In the genomic region with DNA sequence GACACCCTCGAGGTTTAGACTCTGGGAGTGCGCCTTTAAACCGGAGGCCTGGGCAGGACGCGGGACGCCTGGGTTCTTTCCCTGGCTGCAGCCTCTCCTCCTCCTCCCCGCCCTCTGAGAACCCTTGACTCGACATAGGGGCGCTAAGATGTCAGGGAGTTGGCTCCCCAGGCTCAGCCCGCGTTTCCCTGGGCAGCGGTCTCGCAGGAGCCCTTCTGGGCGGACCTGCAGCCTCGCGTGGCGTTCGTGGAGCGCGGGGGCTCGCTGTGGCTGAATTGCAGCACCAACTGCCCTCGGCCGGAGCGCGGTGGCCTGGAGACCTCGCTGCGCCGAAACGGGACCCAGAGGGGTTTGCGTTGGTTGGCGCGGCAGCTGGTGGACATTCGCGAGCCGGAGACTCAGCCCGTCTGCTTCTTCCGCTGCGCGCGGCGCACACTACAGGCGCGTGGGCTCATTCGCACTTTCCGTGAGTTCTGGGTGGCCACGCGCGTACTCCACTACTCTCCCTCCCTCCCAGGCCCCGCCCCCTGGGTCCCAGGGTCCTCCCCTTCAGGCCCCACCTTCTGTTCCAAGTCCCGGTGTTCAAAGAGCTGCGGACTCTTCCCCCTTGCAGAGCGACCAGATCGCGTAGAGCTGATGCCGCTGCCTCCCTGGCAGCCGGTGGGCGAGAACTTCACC, we compare ENCODE assay signal across 9 cellular contexts. TPM values are rescaled to one million over a fixed set of nuclear protein-coding genes. Genes with fewer than 3 reads are reported as not detected.
A peak's percentile ranks its signal among the peaks of the same experiment; 100 is the strongest.
DNase-seq lines count a peak whose midpoint lies in the region; ATAC-seq and TF ChIP-seq lines count a peak whose summit lies in the region.
"Had no signal": no experiment of that assay in that cellular context is flagged by ENCODE, and none has a peak within 500 bp of the region (broad histone marks: within the 10 kb centered on the region; RNA-seq: fewer than 3 reads in every experiment).

No MANE protein-coding gene starts in this region.

- H3K36me3 ChIP-seq in neuronal stem cell (replicated peaks in 1 of 2; ENCODE audit: control insufficient read depth in 2 of 2, insufficient read depth in 2 of 2, low read length in 2 of 2): peaks cover 0 to 2% of the 10 kb centered on the region in 2 donors

- peaks cover 42% of the 10 kb centered on the region for H3K27me3 Mint-ChIP-seq in endothelial cell (ENCODE audit: unreplicated experiment)

- peak overlapping the region; percentile 69 for H2BK15ac ChIP-seq in neuronal stem cell (ENCODE audit: low read length)

- H4K8ac ChIP-seq in neuronal stem cell (ENCODE audit: low read depth, low read length): no peak overlapping the region

- H3K27ac ChIP-seq in neuronal stem cell (replicated peaks; ENCODE audit: low read length): no peak overlapping the region
- H3K27ac ChIP-seq: VCaP had no signal

- H2BK12ac ChIP-seq in neuronal stem cell (ENCODE audit: low read length): peak overlapping the region; percentile 14

- no peak overlapping the region for H3K4me3 Mint-ChIP-seq in endothelial cell (ENCODE audit: unreplicated experiment)

- peak; percentile 69 for DNase-seq in DMS53 (lab: John Stamatoyannopoulos, UW)
- DNase-seq in LoVo (ENCODE audit: low spot score): peak; percentile 75
- DNase-seq in activated CD4-positive, alpha-beta T cell treated with anti-CD3 and anti-CD28 coated beads, Interleukin-2, amount 50 U/mL, for 48 hours: peak; percentile 67 to 76
- DNase-seq in fibroblast of gingiva (ENCODE audit: low read depth): peak; percentile 36
- DNase-seq in neuronal stem cell (ENCODE audit: low spot score): no peak
- no peak for DNase-seq in endothelial cell (ENCODE audit: low spot score)

- peaks cover 16% of the 10 kb centered on the region for H3K4me1 Mint-ChIP-seq in endothelial cell (ENCODE audit: unreplicated experiment)

- peak overlapping the region; percentile 85 for H2AK5ac ChIP-seq in neuronal stem cell (ENCODE audit: low read depth, low read length)

- H4K91ac ChIP-seq in neuronal stem cell (ENCODE audit: low read depth, low read length, poor library complexity): no peak overlapping the region

- TF ChIP-seq CTCF in endothelial cell (IDR thresholded peaks at IDR 0.05; ENCODE audit: unreplicated experiment): no peak

- no peak overlapping the region for H2BK120ac ChIP-seq in neuronal stem cell (ENCODE audit: low read depth, low read length)

- no peak overlapping the region for H3K4ac ChIP-seq in neuronal stem cell (ENCODE audit: low read length)

- peak overlapping the region; percentile 76 for H3K18ac ChIP-seq in neuronal stem cell (ENCODE audit: low read length)

- H3K14ac ChIP-seq in neuronal stem cell (ENCODE audit: low read length): no peak overlapping the region

- peaks cover 26 to 34% of the 10 kb centered on the region in 2 donors for H3K4me1 ChIP-seq in neuronal stem cell (ENCODE audit: control insufficient read depth in 2 of 2, insufficient read depth in 1 of 2, low read depth in 1 of 2, low read length in 2 of 2)

- H3K79me1 ChIP-seq in neuronal stem cell (ENCODE audit: low read depth, low read length): no peaks in the 10 kb centered on the region

- H3K27me3 ChIP-seq in neuronal stem cell (ENCODE audit: control insufficient read depth in 3 of 3, insufficient read depth in 3 of 3, low read depth in 1 of 3, low read length in 3 of 3): peaks cover 66 to 98% (median 72%) of the 10 kb centered on the region in 3 experiments

- peak overlapping the region; percentile 87 for H3K4me2 ChIP-seq in neuronal stem cell (ENCODE audit: insufficient read depth, low read length, poor library complexity, severe bottlenecking)

- no peaks in the 10 kb centered on the region for H3K9me3 Mint-ChIP-seq in endothelial cell (ENCODE audit: unreplicated experiment)

- peaks cover 8% of the 10 kb centered on the region for H3K36me3 Mint-ChIP-seq in endothelial cell (ENCODE audit: low read depth, unreplicated experiment)

- WGBS in neuronal stem cell (ENCODE audit: extremely low coverage in 2 of 2, insufficient read length in 2 of 2, insufficient replicate concordance in 1 of 2), 2 donors: no CpG with 5 or more reads among the region's 57 CpGs

- H3K23ac ChIP-seq in neuronal stem cell (ENCODE audit: low read depth, low read length, poor library complexity): peak overlapping the region; percentile 52

- peak overlapping the region; percentile 26 for H2BK5ac ChIP-seq in neuronal stem cell (ENCODE audit: low read length)

- ATAC-seq in HG03457 (IDR thresholded peaks at IDR 0.05; ENCODE audit: unreplicated experiment): no peak
- no peak for ATAC-seq in GM21390 (IDR thresholded peaks at IDR 0.05; ENCODE audit: unreplicated experiment)

- H3K9me3 ChIP-seq in neuronal stem cell (replicated peaks in 1 of 2; ENCODE audit: control insufficient read depth in 2 of 2, insufficient read depth in 1 of 2, low read depth in 1 of 2, low read length in 2 of 2): peaks cover 5 to 14% of the 10 kb centered on the region in 2 donors

- peak overlapping the region; percentile 25 to 55 for H3K4me3 ChIP-seq in neuronal stem cell (ENCODE audit: low read length in 2 of 2)

- peak overlapping the region; percentile 98 for H2AFZ ChIP-seq in neuronal stem cell (ENCODE audit: low read length)

- H3K27ac Mint-ChIP-seq in endothelial cell (ENCODE audit: unreplicated experiment): no peak overlapping the region

- peak overlapping the region; percentile 61 for H3K9ac ChIP-seq in neuronal stem cell (ENCODE audit: low read depth, low read length, poor library complexity)

RNA-seq across cellular contexts. Expression of a gene that starts 1.3 kb away (rescaled TPM):
- 0.73 TPM for polyA plus RNA-seq in neuronal stem cell (2013, experiment 1 of 2)
- 0.84 TPM for polyA plus RNA-seq in neuronal stem cell (2013, experiment 2 of 2)
- not detected for total RNA-seq in endothelial cell (ENCODE audit: unreplicated experiment)

RNA-seq across cellular contexts. Expression of a gene that starts 4.3 kb away (rescaled TPM):
- polyA plus RNA-seq in neuronal stem cell (2013, experiment 1 of 2): 0.56 TPM
- 0.48 TPM for polyA plus RNA-seq in neuronal stem cell (2013, experiment 2 of 2)
- total RNA-seq in endothelial cell (ENCODE audit: unreplicated experiment): 0.36 TPM

RNA-seq across cellular contexts. Expression of a gene that starts 18.6 kb away (rescaled TPM):
- 3.5 TPM for polyA plus RNA-seq in neuronal stem cell (2013, experiment 1 of 2)
- 4.2 TPM for polyA plus RNA-seq in neuronal stem cell (2013, experiment 2 of 2)
- total RNA-seq in endothelial cell (ENCODE audit: unreplicated experiment): 8.2 TPM

RNA-seq across cellular contexts. Expression of a gene that starts 20.1 kb away (rescaled TPM):
- 0.53 TPM for polyA plus RNA-seq in neuronal stem cell (2013, experiment 1 of 2)
- 0.43 TPM for polyA plus RNA-seq in neuronal stem cell (2013, experiment 2 of 2)
- 7.2 TPM for total RNA-seq in endothelial cell (ENCODE audit: unreplicated experiment)

RNA-seq across cellular contexts. Expression of a gene that starts 24.8 kb away (rescaled TPM):
- polyA plus RNA-seq in neuronal stem cell (2013, experiment 1 of 2): 13.4 TPM
- polyA plus RNA-seq in neuronal stem cell (2013, experiment 2 of 2): 13.5 TPM
- 18.9 TPM for total RNA-seq in endothelial cell (ENCODE audit: unreplicated experiment)

Comparison
In these comparisons a context has a peak if more than half of its experiments do, and no peak if none do; other contexts are left out.
1. DNase-seq: peak in DMS53 (single experiment), LoVo (single experiment), activated CD4-positive, alpha-beta T cell treated with anti-CD3 and anti-CD28 coated beads, Interleukin-2, amount 50 U/mL, for 48 hours (2 of 2) and fibroblast of gingiva (single experiment); none in neuronal stem cell (single experiment) and endothelial cell (single experiment).